Comparison of ENCODE assay signal across 10 cellular contexts in genomic region chr15:22968356-22968755, GRCh38. TPM values are rescaled to one million over a fixed set of nuclear protein-coding genes. Genes with fewer than 3 reads are reported as not detected.
A peak's percentile ranks its signal among the peaks of the same experiment; 100 is the strongest.
DNase-seq lines count a peak whose midpoint lies in the region; TF ChIP-seq lines count a peak whose summit lies in the region.
"Had no signal": no experiment of that assay in that cellular context is flagged by ENCODE, and none has a peak within 500 bp of the region (broad histone marks: within the 10 kb centered on the region; RNA-seq: fewer than 3 reads in every experiment).

No MANE protein-coding gene starts in this region.

- intact Hi-C loops in prostate gland (cut with DNase I), result no loop called here

- H3K4me3 ChIP-seq in fibroblast of lung (replicated peaks in 1 of 4; ENCODE audit: control extremely low read depth in 1 of 4, insufficient read depth in 1 of 4, low read depth in 3 of 4, low read length in 4 of 4) (no peak overlapping the region), prostate gland (no peak overlapping the region)
- H3K4me3 ChIP-seq: cardiac muscle cell, pancreas had no signal

- H3K9ac ChIP-seq in fibroblast of lung (ENCODE audit: insufficient read depth, low read length), result no peak overlapping the region

- H3K27me3 ChIP-seq in fibroblast of lung (ENCODE audit: control insufficient read depth, insufficient read depth, low read length), result no peaks in the 10 kb centered on the region
- no peaks in the 10 kb centered on the region for H3K27me3 ChIP-seq in prostate gland (replicated peaks; ENCODE audit: insufficient read depth)
- H3K27me3 ChIP-seq: cardiac muscle cell, pancreas had no signal

- H3K4me1 ChIP-seq in fibroblast of lung (ENCODE audit: control insufficient read depth, extremely low read depth, insufficient read depth, low read length) (peaks cover 10% of the 10 kb centered on the region), prostate gland (replicated peaks) (no peaks in the 10 kb centered on the region)

- no peaks in the 10 kb centered on the region for H3K27me3 Mint-ChIP-seq in progenitor cell of endocrine pancreas

- H2AFZ ChIP-seq in fibroblast of lung (ENCODE audit: low read length), result no peak overlapping the region

- H3K9me3 ChIP-seq in fibroblast of lung (ENCODE audit: control insufficient read depth, insufficient read depth, low read depth, low read length), result no peaks in the 10 kb centered on the region
- H3K9me3 ChIP-seq in prostate gland, result no peaks in the 10 kb centered on the region
- H3K9me3 ChIP-seq: pancreas had no signal

- H3K4me1 Mint-ChIP-seq in progenitor cell of endocrine pancreas (ENCODE audit: low read depth), result peaks cover 12% of the 10 kb centered on the region

- 51% methylated on average over 5 of the region's 5 CpGs for WGBS in prostate gland

- H3K36me3 ChIP-seq in fibroblast of lung (ENCODE audit: control insufficient read depth, insufficient read depth, low read length), result no peaks in the 10 kb centered on the region
- no peaks in the 10 kb centered on the region for H3K36me3 ChIP-seq in prostate gland
- H3K36me3 ChIP-seq: cardiac muscle cell, pancreas had no signal

- TF ChIP-seq POLR2A in prostate gland (IDR thresholded peaks at IDR 0.05), result no peak

- peaks cover 78% of the 10 kb centered on the region for H3K79me2 ChIP-seq in fibroblast of lung (ENCODE audit: control insufficient read depth, insufficient read depth, low read length)

- H3K9me3 Mint-ChIP-seq in progenitor cell of endocrine pancreas (ENCODE audit: low read depth), result peaks cover 2% of the 10 kb centered on the region

- no peaks in the 10 kb centered on the region for H4K20me1 ChIP-seq in fibroblast of lung (ENCODE audit: control insufficient read depth, extremely low read depth, insufficient read depth, low read length)

- peak overlapping the region; percentile 1 for H3K27ac Mint-ChIP-seq in progenitor cell of endocrine pancreas

- peak overlapping the region; percentile 41 for H3K4me2 ChIP-seq in fibroblast of lung (ENCODE audit: extremely low read depth, insufficient read depth, low read length)

- H3K36me3 Mint-ChIP-seq in progenitor cell of endocrine pancreas (ENCODE audit: insufficient read depth), result peaks cover 16% of the 10 kb centered on the region

- H3K4me3 Mint-ChIP-seq in progenitor cell of endocrine pancreas (ENCODE audit: low read depth), result no peak overlapping the region

- TF ChIP-seq CTCF in fibroblast of lung (conservative IDR thresholded peaks at IDR 0.05 in 1 of 2, IDR thresholded peaks at IDR 0.05 in 1 of 2; ENCODE audit: low read depth in 1 of 2, low read length in 2 of 2), result no peak
- TF ChIP-seq CTCF in progenitor cell of endocrine pancreas (IDR thresholded peaks at IDR 0.05; ENCODE audit: unreplicated experiment), result no peak
- TF ChIP-seq CTCF in prostate gland (IDR thresholded peaks at IDR 0.05), result no peak

- H3K27ac ChIP-seq in fibroblast of lung (ENCODE audit: insufficient read depth, low read length) (peak overlapping the region; percentile 55), prostate gland (no peak overlapping the region)
- H3K27ac ChIP-seq: cardiac muscle cell, pancreas had no signal

- DNase-seq in CD1c-positive myeloid dendritic cell (ENCODE audit: extremely low spot score), result peak; percentile 54
- peak; percentile 91 for DNase-seq in RPMI7951 (ENCODE audit: low read depth)
- DNase-seq in fibroblast of lung (ENCODE audit: low read depth in 2 of 2), result peak; percentile 84 to 96
- DNase-seq in progenitor cell of endocrine pancreas (ENCODE audit: low spot score, unreplicated experiment), result no peak
- DNase-seq in prostate gland (ENCODE audit: low spot score), result no peak
- DNase-seq in NCI-H2196 treated with DMSO at 0.1 percent for 48 hours (lab: John Stamatoyannopoulos, UW; ENCODE audit: unreplicated experiment), result no peak
- DNase-seq in MV-4-11 (lab: John Stamatoyannopoulos, UW), result no peak
- DNase-seq in 8988T, result no peak
- DNase-seq: pancreas had no signal

RNA-seq across cellular contexts. Expression of gene CYFIP1, which starts 11.8 kb away (rescaled TPM):
- 89.6 and 91.8 TPM in 2 replicates for total RNA-seq in RPMI7951 (2014; rRNA removed; shearing (Covaris generic))
- 63.9 and 102 TPM in 2 replicates for total RNA-seq in fibroblast of lung
- polyA plus RNA-seq in fibroblast of lung, result 59.4 and 83.2 TPM in 2 replicates
- 83.8 and 109 TPM in 2 replicates for polyA plus RNA-seq in fibroblast of lung (2012)
- 383 and 476 TPM in 2 replicates for polyA minus RNA-seq in fibroblast of lung (ENCODE audit: low replicate concordance)
- total RNA-seq in progenitor cell of endocrine pancreas, result 169 and 175 TPM in 2 replicates
- total RNA-seq in prostate gland, result 100 to 1,000 TPM in 1 of 2 donors, 10 to 100 TPM in 1; 97.1 to 121 TPM

Comparison
In these comparisons a context has a peak if more than half of its experiments do, and no peak if none do; other contexts are left out.
1. DNase-seq: peak in CD1c-positive myeloid dendritic cell (single experiment), RPMI7951 (single experiment) and fibroblast of lung (2 of 2); none in progenitor cell of endocrine pancreas (single experiment), prostate gland (single experiment), NCI-H2196 treated with DMSO at 0.1 percent for 48 hours (single experiment), MV-4-11 (single experiment) and 8988T (single experiment).